In genomic region chr19:46724468-46724867, GRCh38 we compare ENCODE assay signal across 2 cellular contexts.
A peak's percentile ranks its signal among the peaks of the same experiment; 100 is the strongest.
TF ChIP-seq lines count a peak whose summit lies in the region.

No MANE protein-coding gene starts in this region.

TF ChIP-seq in GM12878, 131 proteins besides CTCF, POLR2A, EP300 and RAD21:
- no peak for TF ChIP-seq SUPT20H (IDR thresholded peaks at IDR 0.05; ENCODE audit: borderline replicate concordance, control insufficient read depth, low read depth, low read length)
- no peak for TF ChIP-seq SP1 (IDR thresholded peaks at IDR 0.05; ENCODE audit: low read depth, low read length)
- TF ChIP-seq PML (IDR thresholded peaks at IDR 0.05; ENCODE audit: low read length): no peak
- no peak for TF ChIP-seq PRDM15 (CRISPR knock-in tag; IDR thresholded peaks at IDR 0.05)
- no peak for TF ChIP-seq SRF (IDR thresholded peaks at IDR 0.05; ENCODE audit: low read depth in 2 of 2, low read length in 2 of 2)
- no peak for TF ChIP-seq PAX5 (IDR thresholded peaks at IDR 0.05; ENCODE audit: borderline replicate concordance, low read depth, low read length)
- TF ChIP-seq RFX5 (IDR thresholded peaks at IDR 0.05; ENCODE audit: low read depth, low read length): no peak
- TF ChIP-seq BMI1 (IDR thresholded peaks at IDR 0.05; ENCODE audit: borderline replicate concordance): no peak
- TF ChIP-seq NRF1 (conservative IDR thresholded peaks at IDR 0.05; ENCODE audit: low read depth, low read length): no peak
- TF ChIP-seq, protein P1, sequence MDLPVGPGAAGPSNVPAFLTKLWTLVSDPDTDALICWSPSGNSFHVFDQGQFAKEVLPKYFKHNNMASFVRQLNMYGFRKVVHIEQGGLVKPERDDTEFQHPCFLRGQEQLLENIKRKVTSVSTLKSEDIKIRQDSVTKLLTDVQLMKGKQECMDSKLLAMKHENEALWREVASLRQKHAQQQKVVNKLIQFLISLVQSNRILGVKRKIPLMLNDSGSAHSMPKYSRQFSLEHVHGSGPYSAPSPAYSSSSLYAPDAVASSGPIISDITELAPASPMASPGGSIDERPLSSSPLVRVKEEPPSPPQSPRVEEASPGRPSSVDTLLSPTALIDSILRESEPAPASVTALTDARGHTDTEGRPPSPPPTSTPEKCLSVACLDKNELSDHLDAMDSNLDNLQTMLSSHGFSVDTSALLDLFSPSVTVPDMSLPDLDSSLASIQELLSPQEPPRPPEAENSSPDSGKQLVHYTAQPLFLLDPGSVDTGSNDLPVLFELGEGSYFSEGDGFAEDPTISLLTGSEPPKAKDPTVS (IDR thresholded peaks at IDR 0.05; ENCODE audit: low read depth, low read length): no peak
- TF ChIP-seq JUNB (IDR thresholded peaks at IDR 0.05): no peak
- TF ChIP-seq BRCA1 (IDR thresholded peaks at IDR 0.05; ENCODE audit: low read depth, low read length): no peak
- TF ChIP-seq KLF5 (IDR thresholded peaks at IDR 0.05; ENCODE audit: partially characterized antibody): no peak
- TF ChIP-seq NKRF (conservative IDR thresholded peaks at IDR 0.05): no peak
- no peak for TF ChIP-seq RB1 (IDR thresholded peaks at IDR 0.05; ENCODE audit: borderline replicate concordance)
TF ChIP-seq in GM12878: peak in this region for 0.

TF ChIP-seq in HepG2, 621 proteins besides CTCF, POLR2A, EP300 and RAD21:
- TF ChIP-seq AGO2 (optimal IDR thresholded peaks at IDR 0.05; ENCODE audit: low read depth, low read length): peak; percentile 80
- TF ChIP-seq IKZF1 (IDR thresholded peaks at IDR 0.05): no peak
